ENCODE assay signal across 9 cellular contexts in genomic region chr2:238596571-238597551, GRCh38.
DNase-seq lines count a peak whose midpoint lies in the region; ATAC-seq, FAIRE-seq and TF ChIP-seq lines count a peak whose summit lies in the region.
"Had no signal": no experiment of that assay in that cellular context is flagged by ENCODE, and none has a peak within 500 bp of the region (broad histone marks: within the 10 kb centered on the region; RNA-seq: fewer than 3 reads in every experiment).

No MANE protein-coding gene starts in this region.

- no peak for TF ChIP-seq POLR2A in K562 (conservative IDR thresholded peaks at IDR 0.05)

- peak overlapping the region in 3 of 5 donors; percentile 8 to 58 (median 47) for H3K4me3 Mint-ChIP-seq in immature natural killer cell
- H3K4me3 Mint-ChIP-seq in activated T-cell treated with anti-CD3 and anti-CD28 coated beads, Interleukin-2, amount 50 U/mL, for 4 hours = no peak overlapping the region

- POLR2A ChIA-PET in K562 (lab: Yijun Ruan, JAX) = interaction anchor here (0.6 kb wide), 2 partner anchors 227 to 325 kb away, joined by 3 to 4 read pairs; no protein-coding TSS in a partner anchor

- no peaks in the 10 kb centered on the region for H3K4me1 ChIP-seq in K562 (replicated peaks in 1 of 2; ENCODE audit: control insufficient read depth in 2 of 2, insufficient read depth in 2 of 2, low read length in 2 of 2)

- no peak for TF ChIP-seq RAD21 in K562 (CRISPR knock-in tag; conservative IDR thresholded peaks at IDR 0.05 in 1 of 2, IDR thresholded peaks at IDR 0.05 in 1 of 2)

- FAIRE-seq in K562 (lab: Jason Lieb, UNC) = no peak

- intact Hi-C loops in K562 (cut with micrococcal nuclease) = no loop called here

- no peak overlapping the region for H3K9ac ChIP-seq in K562 (ENCODE audit: insufficient read depth in 1 of 2, low read depth in 2 of 2, low read length in 2 of 2)
- H3K9ac ChIP-seq: KMS-11 had no signal

- H3K27ac Mint-ChIP-seq in immature natural killer cell = peak overlapping the region in 4 of 6 donors; percentile 8 to 72 (median 64)

- in situ Hi-C loops in K562 (cut with MboI) (no loop called here), GM13976 (cut with MboI; ENCODE audit: low sequenced_read_pairs, unreplicated experiment) (no loop called here)

- DNase-seq in HCEC 1CT (peak; percentile 90), K562 (ENCODE audit: extremely low read depth in 1 of 4, low spot score in 3 of 4) (no peak), immature natural killer cell (no peak), smooth muscle cell of the brain vasculature (ENCODE audit: low read depth, low spot score) (peak; percentile 85), GM13976 (ENCODE audit: low spot score) (no peak)
- no peak for DNase-seq in activated T-cell treated with anti-CD3 and anti-CD28 coated beads, Interleukin-2, amount 50 U/mL, for 4 hours

- peaks cover 2 to 5% (median 4%) of the 10 kb centered on the region in 3 donors for H3K27me3 Mint-ChIP-seq in immature natural killer cell (ENCODE audit: low read depth in 3 of 3)
- peaks cover 22% of the 10 kb centered on the region for H3K27me3 Mint-ChIP-seq in activated T-cell treated with anti-CD3 and anti-CD28 coated beads, Interleukin-2, amount 50 U/mL, for 4 hours (ENCODE audit: low read depth)

- TF ChIP-seq EP300 in K562 (IDR thresholded peaks at IDR 0.05; ENCODE audit: low read length) = no peak

- H3K36me3 ChIP-seq in K562 (ENCODE audit: control insufficient read depth, insufficient read depth, low read length) = no peaks in the 10 kb centered on the region

- H3K36me3 Mint-ChIP-seq in immature natural killer cell = no peaks in the 10 kb centered on the region
- H3K36me3 Mint-ChIP-seq in activated T-cell treated with anti-CD3 and anti-CD28 coated beads, Interleukin-2, amount 50 U/mL, for 4 hours (ENCODE audit: insufficient read depth) = no peaks in the 10 kb centered on the region

- no peaks in the 10 kb centered on the region; the same call in 1 of the 2 replicates for H4K20me1 ChIP-seq in K562 (replicated peaks; ENCODE audit: control insufficient read depth, insufficient read depth, low read length)

- no peak overlapping the region for H3K4me2 ChIP-seq in K562 (ENCODE audit: insufficient read depth, low read length)
- H3K4me2 ChIP-seq: KMS-11 had no signal

- H3K79me2 ChIP-seq in K562 (ENCODE audit: control insufficient read depth, insufficient read depth, low read length) = no peaks in the 10 kb centered on the region

- TF ChIP-seq CTCF in K562 (IDR thresholded peaks at IDR 0.05 in 2 of 3, conservative IDR thresholded peaks at IDR 0.05 in 1 of 3; ENCODE audit: insufficient read depth in 2 of 3, low read depth in 1 of 3, low read length in 3 of 3) (no peak), GM13976 (IDR thresholded peaks at IDR 0.05; ENCODE audit: borderline replicate concordance, control extremely low read depth, extremely low read depth, insufficient read depth, missing control alignments) (no peak)

- H3K9me3 ChIP-seq in K562 (replicated peaks; ENCODE audit: control insufficient read depth, insufficient read depth, low read depth, low read length) = no peaks in the 10 kb centered on the region

- CTCF ChIA-PET in K562 (lab: Yijun Ruan, JAX; ENCODE audit: low intra/inter-chr PET ratio) = no interaction called here

- H2AFZ ChIP-seq in K562 (ENCODE audit: low read depth, low read length) = no peak overlapping the region

- H3K27ac ChIP-seq in K562 (ENCODE audit: extremely low read depth, low read depth, low read length) = no peak overlapping the region
- H3K27ac ChIP-seq: KMS-11 had no signal

- BruUV-seq in K562 (replicated peaks; lab: Mats Ljungman, UMichigan) = no TSS peak

- H3K9me1 ChIP-seq in K562 (ENCODE audit: control insufficient read depth, insufficient read depth, low read length) = no peaks in the 10 kb centered on the region

- H3K4me1 Mint-ChIP-seq in immature natural killer cell = peaks cover 0 to 33% of the 10 kb centered on the region in 2 donors
- peaks cover 2% of the 10 kb centered on the region for H3K4me1 Mint-ChIP-seq in activated T-cell treated with anti-CD3 and anti-CD28 coated beads, Interleukin-2, amount 50 U/mL, for 4 hours (ENCODE audit: low read depth)

- H3K27me3 ChIP-seq in K562 (ENCODE audit: control insufficient read depth in 2 of 2, insufficient read depth in 2 of 2, low read length in 2 of 2) = peaks cover 5 to 52% of the 10 kb centered on the region in 2 experiments; a peak in 3 of 5 replicates

- no peak for ATAC-seq in K562
- ATAC-seq in activated T-cell treated with anti-CD3 and anti-CD28 coated beads, Interleukin-2, amount 50 U/mL, for 4 hours = no peak
- ATAC-seq in GM19463 (IDR thresholded peaks at IDR 0.05; ENCODE audit: unreplicated experiment) = no peak
- ATAC-seq in GM21423 (IDR thresholded peaks at IDR 0.05; ENCODE audit: unreplicated experiment) = no peak

- WGBS in K562 (ENCODE audit: insufficient coverage, low coverage, missing lambda C conversion rate) = 2% methylated on average over 18 of the region's 24 CpGs

- peaks cover 0 to 3% (median 0%) of the 10 kb centered on the region in 6 donors for H3K9me3 Mint-ChIP-seq in immature natural killer cell
- H3K9me3 Mint-ChIP-seq in activated T-cell treated with anti-CD3 and anti-CD28 coated beads, Interleukin-2, amount 50 U/mL, for 4 hours = no peaks in the 10 kb centered on the region

- no peak overlapping the region for H3K4me3 ChIP-seq in K562

TF ChIP-seq in K562, 482 proteins besides CTCF, POLR2A, EP300 and RAD21:
- TF ChIP-seq NFATC3 (IDR thresholded peaks at IDR 0.05) (no peak), GMEB1 (CRISPR knock-in tag; IDR thresholded peaks at IDR 0.05) (no peak), ZNF316 (IDR thresholded peaks at IDR 0.05) (peak; percentile 22; the same call in 1 of the 2 replicates), FOS (IDR thresholded peaks at IDR 0.05; ENCODE audit: extremely low read depth, insufficient read length) (no peak), BCOR (IDR thresholded peaks at IDR 0.05) (no peak)
TF ChIP-seq in K562: peak in this region for 1.

Comparison
In these comparisons a context has a peak if more than half of its experiments do, and no peak if none do; other contexts are left out.
1. DNase-seq: peak in HCEC 1CT (single experiment) and smooth muscle cell of the brain vasculature (single experiment); none in K562 (0 of 4), immature natural killer cell (0 of 3), GM13976 (single experiment) and activated T-cell treated with anti-CD3 and anti-CD28 coated beads, Interleukin-2, amount 50 U/mL, for 4 hours (single experiment).